In genomic region chr12:68918960-68919359, GRCh38 we compare ENCODE assay signal across 26 cellular contexts.
"Had no signal": no experiment of that assay in that cellular context is flagged by ENCODE, and none has a peak within 500 bp of the region (broad histone marks: within the 10 kb centered on the region; RNA-seq: fewer than 3 reads in every experiment).

No MANE protein-coding gene starts in this region.

- H3K9me3 Mint-ChIP-seq: memory B cell; mesothelial cell of epicardium; natural killer cell treated with Interleukin-12 subunit alpha and Interleukin-12 subunit beta and Interleukin-15 and Interleukin-18, amount 100 ng/mL, for 72 hours; neural progenitor cell; stimulated activated memory B cell treated with anti-CD40 and anti-IgM and Interleukin-4, amounts not matched to agents 10 μg/mL and 1 μg/mL and 100 μg/mL, for 72 hours had no signal

- H3K36me3 ChIP-seq: left ventricle myocardium inferior, neural progenitor cell, ovary, stomach, thyroid gland, upper lobe of left lung, uterus had no signal

- H3K9me3 ChIP-seq: left ventricle myocardium inferior, lower lobe of right lung, ovary, stomach, thyroid gland, upper lobe of left lung, uterus had no signal

- DNase-seq: cortex of kidney; dorsolateral prefrontal cortex; effector CD8-positive, alpha-beta T cell; foreskin melanocyte; head of caudate nucleus; kidney; left cardiac atrium; left ventricle myocardium inferior; lower lobe of right lung; nucleus accumbens; ovary; right cardiac atrium; small intestine; stimulated activated CD4-positive, alpha-beta T cell treated with anti-CD3 and anti-CD28 coated beads, Interleukin-4, amount 100 ng/mL, for 1 hour; stimulated activated CD8-positive, alpha-beta memory T cell treated with anti-CD3 and anti-CD28 coated beads, Interleukin-4, amount 100 ng/mL, for 48 hours; stomach; thyroid gland; upper lobe of left lung; uterus had no signal

- ATAC-seq: left cardiac atrium; lower lobe of right lung; natural killer cell treated with Interleukin-12 subunit alpha and Interleukin-12 subunit beta and Interleukin-15 and Interleukin-18, amount 100 ng/mL, for 72 hours; stimulated activated memory B cell treated with anti-CD40 and anti-IgM and Interleukin-4, amounts not matched to agents 10 μg/mL and 1 μg/mL and 100 μg/mL, for 72 hours had no signal

- H3K36me3 Mint-ChIP-seq: memory B cell; mesothelial cell of epicardium; natural killer cell treated with Interleukin-12 subunit alpha and Interleukin-12 subunit beta and Interleukin-15 and Interleukin-18, amount 100 ng/mL, for 72 hours; neural progenitor cell; stimulated activated memory B cell treated with anti-CD40 and anti-IgM and Interleukin-4, amounts not matched to agents 10 μg/mL and 1 μg/mL and 100 μg/mL, for 72 hours had no signal

- H3K4me3 Mint-ChIP-seq: memory B cell; mesothelial cell of epicardium; natural killer cell treated with Interleukin-12 subunit alpha and Interleukin-12 subunit beta and Interleukin-15 and Interleukin-18, amount 100 ng/mL, for 72 hours; neural progenitor cell; stimulated activated memory B cell treated with anti-CD40 and anti-IgM and Interleukin-4, amounts not matched to agents 10 μg/mL and 1 μg/mL and 100 μg/mL, for 72 hours had no signal

- H3K4me1 ChIP-seq: uterus had no signal

- H3K4me3 ChIP-seq: dorsolateral prefrontal cortex, hepatocyte, left ventricle myocardium inferior, lower lobe of right lung, neural progenitor cell, ovary, stomach, thyroid gland, upper lobe of left lung, uterus had no signal

- H3K27ac ChIP-seq: hepatocyte, left ventricle myocardium inferior, lower lobe of right lung, neural progenitor cell, ovary, stomach, thyroid gland, upper lobe of left lung, uterus had no signal

- H3K27me3 ChIP-seq: dorsolateral prefrontal cortex, hepatocyte, neural progenitor cell, ovary, stomach, thyroid gland, upper lobe of left lung, uterus had no signal

- H3K27me3 Mint-ChIP-seq: progenitor cell of endocrine pancreas; stimulated activated memory B cell treated with anti-CD40 and anti-IgM and Interleukin-4, amounts not matched to agents 10 μg/mL and 1 μg/mL and 100 μg/mL, for 72 hours had no signal

- H3K27ac Mint-ChIP-seq: memory B cell; mesothelial cell of epicardium; natural killer cell treated with Interleukin-12 subunit alpha and Interleukin-12 subunit beta and Interleukin-15 and Interleukin-18, amount 100 ng/mL, for 72 hours; neural progenitor cell; progenitor cell of endocrine pancreas; stimulated activated memory B cell treated with anti-CD40 and anti-IgM and Interleukin-4, amounts not matched to agents 10 μg/mL and 1 μg/mL and 100 μg/mL, for 72 hours had no signal
